8 cellular contexts compared by ENCODE assay signal in the genomic region with DNA sequence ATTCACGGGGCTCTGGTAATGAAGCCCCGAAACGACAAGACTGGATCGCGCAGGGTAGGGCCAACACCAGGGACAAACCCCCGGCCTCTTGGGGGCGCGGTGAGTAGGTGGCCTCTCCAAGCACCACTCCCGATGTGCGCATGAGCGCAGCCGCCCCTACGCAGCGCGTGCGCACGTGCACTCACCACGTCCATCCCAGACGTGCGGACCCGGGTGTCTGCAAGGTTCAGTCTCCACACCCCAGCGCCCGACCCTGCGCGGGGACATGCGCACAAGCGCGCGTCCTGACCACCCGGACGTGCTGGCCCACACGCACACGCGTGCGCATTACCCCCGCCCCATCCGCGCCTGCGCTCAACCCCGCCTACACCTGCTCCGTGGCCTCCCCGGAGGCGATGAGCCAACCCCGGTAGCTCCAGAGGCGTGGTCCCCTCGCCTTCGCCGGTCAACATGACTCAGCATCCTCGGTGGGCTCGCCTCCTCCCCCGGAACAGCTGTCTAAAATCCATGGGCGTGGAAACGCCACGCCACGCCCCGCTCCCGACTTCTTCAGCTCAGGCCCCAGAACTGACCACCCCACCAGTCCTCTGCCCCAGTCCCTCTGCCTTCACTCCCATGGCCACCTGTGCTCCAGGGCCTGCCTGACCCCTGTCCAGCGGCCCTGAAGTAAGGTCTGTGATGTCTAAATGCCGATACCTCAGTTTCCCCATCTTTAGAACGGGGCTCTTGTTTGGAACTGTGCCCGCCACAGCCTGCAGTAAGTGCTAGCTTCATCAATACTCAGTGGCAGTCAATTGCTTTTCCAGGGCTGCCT. TPM values are rescaled to one million over a fixed set of nuclear protein-coding genes. Genes with fewer than 3 reads are reported as not detected.
DNase-seq lines count a peak whose midpoint lies in the region; ATAC-seq lines count a peak whose summit lies in the region.

No MANE protein-coding gene starts in this region.

- DNase-seq in C1 segment of cervical spinal cord (lab: John Stamatoyannopoulos, UW): peak; percentile 59 to 94 (median 83)
- DNase-seq in NCI-H524 (lab: John Stamatoyannopoulos, UW): peak; percentile 98 to 100
- peak; percentile 99 for DNase-seq in activated CD4-positive, alpha-beta T cell treated with anti-CD3 and anti-CD28 coated beads for 48 hours
- peak; percentile 80 for DNase-seq in cortex of kidney (lab: John Stamatoyannopoulos, UW)
- DNase-seq in left lobe of liver (ENCODE audit: low spot score): peak; percentile 99
- peak; percentile 94 for DNase-seq in stimulated activated CD4-positive, alpha-beta T cell treated with anti-CD3 and anti-CD28 coated beads, Interleukin-2, amount 100 ng/mL, for 4 hours (ENCODE audit: low read depth)

- ATAC-seq in GM19324 (IDR thresholded peaks at IDR 0.05; ENCODE audit: low FRiP score, unreplicated experiment): peak; percentile 96
- ATAC-seq in HG03460 (IDR thresholded peaks at IDR 0.05; ENCODE audit: unreplicated experiment): peak; percentile 79
- ATAC-seq in left lobe of liver: peak; percentile 87

RNA-seq across cellular contexts. Expression of a gene that starts 5.6 kb away (rescaled TPM):
- 194 TPM for total RNA-seq in left lobe of liver

RNA-seq across cellular contexts. Expression of a gene that starts 44.9 kb away (rescaled TPM):
- total RNA-seq in left lobe of liver: 3.3 TPM

Comparison
In these comparisons a context has a peak if more than half of its experiments do, and no peak if none do; other contexts are left out.
1. Peak in every context shown above with its lines: DNase-seq and ATAC-seq.